ENCODE assay signal across 19 cellular contexts in the genomic region with DNA sequence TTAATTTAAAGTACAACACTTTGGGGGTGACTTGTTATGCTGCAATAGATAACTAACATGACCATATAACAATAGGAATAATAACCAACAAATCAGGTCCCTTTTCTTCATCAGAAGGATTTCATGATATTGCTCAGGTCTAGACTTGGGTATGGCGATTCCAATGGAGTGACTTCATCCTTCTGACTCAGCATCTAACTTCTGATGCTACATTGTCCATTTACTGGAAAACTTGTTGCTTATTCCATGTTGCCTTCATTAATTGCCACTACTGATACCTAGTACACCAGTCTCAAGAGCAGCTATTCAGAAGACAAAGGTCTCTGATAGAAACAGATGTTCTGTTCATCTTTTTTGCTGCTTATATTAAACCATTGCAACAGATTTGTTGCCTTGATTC.
"Had no signal": no experiment of that assay in that cellular context is flagged by ENCODE, and none has a peak within 500 bp of the region (broad histone marks: within the 10 kb centered on the region; RNA-seq: fewer than 3 reads in every experiment).

No MANE protein-coding gene starts in this region.

- H3K27me3 ChIP-seq: esophagus squamous epithelium, gastrocnemius medialis, heart left ventricle, neural progenitor cell, ovary, sigmoid colon had no signal

- H3K4me3 ChIP-seq: esophagus squamous epithelium, gastrocnemius medialis, heart left ventricle, lung, neural progenitor cell, ovary, sigmoid colon had no signal

- DNase-seq: activated CD4-positive, CD25-positive, alpha-beta regulatory T cell treated with anti-CD3 and anti-CD28 coated beads, Interleukin-2, amount 50 U/mL, for 72 hours; activated naive CD4-positive, alpha-beta T cell; activated naive CD8-positive, alpha-beta T cell treated with anti-CD3 and anti-CD28 coated beads, Interleukin-2, amount 10 ng/mL, durations not matched to agents 7 days and 5 days; aorta; esophagus squamous epithelium; gastrocnemius medialis; heart left ventricle; immature natural killer cell; midbrain; ovary; sigmoid colon; stimulated activated CD4-positive, alpha-beta T cell treated with anti-CD3 and anti-CD28 coated beads, Interleukin-2, amount 100 ng/mL, for 24 hours; T-cell; T-helper 9 cell had no signal

- FAIRE-seq: colon, endometrium had no signal

- H3K27ac ChIP-seq: esophagus squamous epithelium, gastrocnemius medialis, heart left ventricle, neural progenitor cell, ovary, sigmoid colon had no signal

- ATAC-seq: gastrocnemius medialis; heart left ventricle; stimulated activated memory B cell treated with anti-CD40 and anti-IgM and Interleukin-4, amounts not matched to agents 10 μg/mL and 1 μg/mL and 100 μg/mL, for 72 hours; T-cell had no signal
